In the genomic region with DNA sequence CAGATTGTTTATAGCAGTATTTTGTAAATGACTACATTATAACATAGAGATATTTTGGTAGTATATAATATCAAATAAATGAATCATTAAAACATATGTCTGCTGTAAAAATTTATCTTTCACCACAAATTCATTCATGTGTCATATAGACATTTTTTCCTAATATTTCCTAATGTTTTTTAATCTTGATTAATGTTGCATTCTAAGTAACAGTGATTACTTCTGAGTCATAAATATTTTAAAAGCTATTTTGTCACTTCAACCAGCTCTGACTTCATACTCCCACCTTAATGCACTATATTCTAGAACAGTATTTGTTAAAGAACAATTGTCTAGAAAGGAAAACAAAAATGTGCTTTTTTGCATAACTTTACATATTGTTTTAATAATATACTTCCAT, we compare ENCODE assay signal across 8 cellular contexts.
"Had no signal": no experiment of that assay in that cellular context is flagged by ENCODE, and none has a peak within 500 bp of the region (broad histone marks: within the 10 kb centered on the region; RNA-seq: fewer than 3 reads in every experiment).

No MANE protein-coding gene starts in this region.

- H3K9ac ChIP-seq: KMS-11 had no signal

- ATAC-seq: HepG2, K562 had no signal

- H3K27ac ChIP-seq: HL-60, KMS-11 had no signal

- DNase-seq: IMR-90, KBM-7, KG1 had no signal

- H3K4me3 ChIP-seq: K562 had no signal

- H3K4me2 ChIP-seq: KMS-11 had no signal

- FAIRE-seq: HepG2, HTR-8/SVneo, K562 had no signal
